ENCODE assay signal across 8 cellular contexts in the genomic region with DNA sequence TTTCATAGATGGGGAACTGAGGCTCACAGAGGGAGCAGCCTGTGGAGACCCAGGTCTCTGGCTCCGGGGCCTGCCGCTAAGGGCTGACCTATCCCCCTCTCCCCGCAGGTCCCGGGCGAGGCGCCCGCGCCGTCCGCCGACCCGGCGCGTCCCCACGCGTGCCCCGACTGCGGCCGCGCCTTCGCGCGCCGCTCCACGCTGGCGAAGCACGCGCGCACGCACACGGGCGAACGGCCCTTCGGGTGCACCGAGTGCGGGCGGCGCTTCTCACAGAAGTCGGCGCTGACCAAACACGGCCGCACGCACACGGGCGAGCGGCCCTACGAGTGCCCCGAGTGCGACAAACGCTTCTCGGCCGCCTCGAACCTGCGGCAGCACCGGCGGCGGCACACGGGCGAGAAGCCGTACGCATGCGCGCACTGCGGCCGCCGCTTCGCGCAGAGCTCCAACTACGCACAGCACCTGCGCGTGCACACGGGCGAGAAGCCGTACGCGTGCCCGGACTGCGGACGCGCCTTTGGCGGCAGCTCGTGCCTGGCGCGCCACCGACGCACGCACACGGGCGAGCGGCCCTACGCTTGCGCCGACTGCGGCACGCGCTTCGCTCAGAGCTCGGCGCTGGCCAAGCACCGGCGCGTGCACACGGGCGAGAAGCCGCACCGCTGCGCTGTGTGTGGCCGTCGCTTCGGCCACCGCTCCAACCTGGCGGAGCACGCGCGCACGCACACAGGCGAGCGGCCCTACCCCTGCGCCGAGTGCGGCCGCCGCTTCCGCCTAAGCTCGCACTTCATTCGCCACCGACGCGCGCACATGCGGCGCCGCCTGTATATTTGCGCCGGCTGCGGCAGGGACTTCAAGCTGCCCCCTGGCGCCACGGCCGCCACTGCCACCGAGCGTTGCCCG. TPM values are rescaled to one million over a fixed set of nuclear protein-coding genes. Genes with fewer than 3 reads are reported as not detected.
DNase-seq lines count a peak whose midpoint lies in the region; ATAC-seq and TF ChIP-seq lines count a peak whose summit lies in the region.

No MANE protein-coding gene starts in this region.

- TF ChIP-seq CTCF in 22Rv1 (IDR thresholded peaks at IDR 0.05) (peak; percentile 53), lower lobe of right lung (IDR thresholded peaks at IDR 0.05) (peak; percentile 41)

- H3K9me3 ChIP-seq in duodenal mucosa (ENCODE audit: control insufficient read depth in 1 of 2, low read length in 2 of 2) (no peaks in the 10 kb centered on the region), lower lobe of right lung (no peaks in the 10 kb centered on the region)

- peak overlapping the region; percentile 88 for H3K27ac ChIP-seq in 22Rv1
- H3K27ac ChIP-seq in duodenal mucosa (ENCODE audit: low read depth, low read length) = peak overlapping the region; percentile 79
- H3K27ac ChIP-seq in lower lobe of right lung = peak overlapping the region; percentile 88

- peaks cover 28% of the 10 kb centered on the region for H3K4me1 Mint-ChIP-seq in activated CD4-positive, alpha-beta memory T cell treated with anti-CD3 and anti-CD28 coated beads for 36 hours (ENCODE audit: low read depth)

- H3K4me1 ChIP-seq in duodenal mucosa (ENCODE audit: control insufficient read depth in 1 of 2, insufficient read depth in 2 of 2, low read length in 2 of 2) (peaks cover 12% of the 10 kb centered on the region in 2 donors), lower lobe of right lung (peaks cover 16% of the 10 kb centered on the region)

- peak overlapping the region; percentile 58 for H3K4me3 Mint-ChIP-seq in activated CD4-positive, alpha-beta memory T cell treated with anti-CD3 and anti-CD28 coated beads for 36 hours

- no peaks in the 10 kb centered on the region for H3K9me3 Mint-ChIP-seq in activated CD4-positive, alpha-beta memory T cell treated with anti-CD3 and anti-CD28 coated beads for 36 hours

- peak overlapping the region; percentile 59 to 77 for H3K4me3 ChIP-seq in duodenal mucosa (ENCODE audit: low read depth in 1 of 2, low read length in 2 of 2)
- peak overlapping the region; percentile 68 for H3K4me3 ChIP-seq in lower lobe of right lung

- H3K27me3 Mint-ChIP-seq in activated CD4-positive, alpha-beta memory T cell treated with anti-CD3 and anti-CD28 coated beads for 36 hours = no peaks in the 10 kb centered on the region

- H3K36me3 Mint-ChIP-seq in activated CD4-positive, alpha-beta memory T cell treated with anti-CD3 and anti-CD28 coated beads for 36 hours = peaks cover 32% of the 10 kb centered on the region

- DNase-seq in NCI-H2227 treated with DMSO at 0.1 percent for 48 hours (lab: John Stamatoyannopoulos, UW) (peak; percentile 94), lower lobe of right lung (peak; percentile 94)
- DNase-seq in activated CD4-positive, alpha-beta memory T cell treated with anti-CD3 and anti-CD28 coated beads for 36 hours = peak; percentile 92
- peak; percentile 74 to 82 (median 74) for DNase-seq in stimulated activated CD4-positive, alpha-beta T cell treated with anti-CD3 and anti-CD28 coated beads, TNF-alpha, amount 100 ng/mL, for 1 hour (ENCODE audit: low read depth in 3 of 3, low spot score in 1 of 3)

- peak; percentile 70 for ATAC-seq in GM18517 (IDR thresholded peaks at IDR 0.05; ENCODE audit: unreplicated experiment)
- peak; percentile 55 for ATAC-seq in HG03060 (IDR thresholded peaks at IDR 0.05; ENCODE audit: low read depth, unreplicated experiment)
- peak; percentile 97 to 98 for ATAC-seq in lower lobe of right lung

- H3K27me3 ChIP-seq in duodenal mucosa (ENCODE audit: control insufficient read depth in 1 of 2, insufficient read depth in 2 of 2, low read length in 2 of 2) (no peaks in the 10 kb centered on the region), lower lobe of right lung (ENCODE audit: low read depth) (no peaks in the 10 kb centered on the region)

- POLR2A ChIA-PET in activated CD4-positive, alpha-beta memory T cell treated with anti-CD3 and anti-CD28 coated beads for 36 hours (lab: Charles Lee) = interaction anchor here (0.7 to 1.9 kb wide), 21 partner anchors 8 to 352 kb away, joined by 3 to 22 read pairs (median 4); a partner anchor contains a TSS

- CTCF ChIA-PET in activated CD4-positive, alpha-beta memory T cell treated with anti-CD3 and anti-CD28 coated beads for 36 hours (lab: Charles Lee) = interaction anchor here (0.5 to 6.0 kb wide), 23 partner anchors 9 to 361 kb away, joined by 3 to 48 read pairs (median 4); a partner anchor contains a TSS

- peak overlapping the region; percentile 63 for H3K9ac ChIP-seq in duodenal mucosa (ENCODE audit: low read depth in 1 of 2, low read length in 2 of 2)

- intact Hi-C loops in activated CD4-positive, alpha-beta memory T cell treated with anti-CD3 and anti-CD28 coated beads for 36 hours (cut with micrococcal nuclease) = no loop called here
- intact Hi-C loops in lower lobe of right lung (cut with DNase I) = no loop called here

- peak overlapping the region; percentile 1 for H3K27ac Mint-ChIP-seq in activated CD4-positive, alpha-beta memory T cell treated with anti-CD3 and anti-CD28 coated beads for 36 hours

- H3K36me3 ChIP-seq in duodenal mucosa (ENCODE audit: control insufficient read depth in 1 of 2, insufficient read depth in 2 of 2, low read length in 2 of 2) (peaks cover 0 to 24% of the 10 kb centered on the region in 2 donors), lower lobe of right lung (peaks cover 20% of the 10 kb centered on the region)

RNA-seq across cellular contexts. Expression of a gene that starts 10.3 kb away (rescaled TPM):
- 1 to 10 TPM; 5.4 to 5.7 TPM for total RNA-seq in activated CD4-positive, alpha-beta memory T cell treated with anti-CD3 and anti-CD28 coated beads for 36 hours
- 3.8 TPM for total RNA-seq in lower lobe of right lung

RNA-seq across cellular contexts. Expression of a gene that starts 12.1 kb away (rescaled TPM):
- 10 to 100 TPM; 87.5 to 96.6 TPM for total RNA-seq in activated CD4-positive, alpha-beta memory T cell treated with anti-CD3 and anti-CD28 coated beads for 36 hours
- total RNA-seq in lower lobe of right lung = 19.1 TPM

RNA-seq across cellular contexts. Expression of a gene that starts 22.5 kb away (rescaled TPM):
- 10 to 100 TPM; 13.1 to 13.6 TPM for total RNA-seq in activated CD4-positive, alpha-beta memory T cell treated with anti-CD3 and anti-CD28 coated beads for 36 hours
- 6.2 TPM for total RNA-seq in lower lobe of right lung

RNA-seq across cellular contexts. Expression of a gene that starts 28.0 kb away (rescaled TPM):
- 10 to 100 TPM; 61.4 to 61.7 TPM for total RNA-seq in activated CD4-positive, alpha-beta memory T cell treated with anti-CD3 and anti-CD28 coated beads for 36 hours
- 54.6 TPM for total RNA-seq in lower lobe of right lung

RNA-seq across cellular contexts. Expression of a gene that starts 35.3 kb away (rescaled TPM):
- 100 to 1,000 TPM; 199 to 202 TPM for total RNA-seq in activated CD4-positive, alpha-beta memory T cell treated with anti-CD3 and anti-CD28 coated beads for 36 hours
- 6.0 TPM for total RNA-seq in lower lobe of right lung

Comparison
In these comparisons a context has a peak if more than half of its experiments do, and no peak if none do; other contexts are left out.
1. Peak in every context shown above with its lines: DNase-seq, ATAC-seq, H3K4me3 ChIP-seq and H3K27ac ChIP-seq.